Comparison of ENCODE assay signal across 1 cellular context in the genomic region with DNA sequence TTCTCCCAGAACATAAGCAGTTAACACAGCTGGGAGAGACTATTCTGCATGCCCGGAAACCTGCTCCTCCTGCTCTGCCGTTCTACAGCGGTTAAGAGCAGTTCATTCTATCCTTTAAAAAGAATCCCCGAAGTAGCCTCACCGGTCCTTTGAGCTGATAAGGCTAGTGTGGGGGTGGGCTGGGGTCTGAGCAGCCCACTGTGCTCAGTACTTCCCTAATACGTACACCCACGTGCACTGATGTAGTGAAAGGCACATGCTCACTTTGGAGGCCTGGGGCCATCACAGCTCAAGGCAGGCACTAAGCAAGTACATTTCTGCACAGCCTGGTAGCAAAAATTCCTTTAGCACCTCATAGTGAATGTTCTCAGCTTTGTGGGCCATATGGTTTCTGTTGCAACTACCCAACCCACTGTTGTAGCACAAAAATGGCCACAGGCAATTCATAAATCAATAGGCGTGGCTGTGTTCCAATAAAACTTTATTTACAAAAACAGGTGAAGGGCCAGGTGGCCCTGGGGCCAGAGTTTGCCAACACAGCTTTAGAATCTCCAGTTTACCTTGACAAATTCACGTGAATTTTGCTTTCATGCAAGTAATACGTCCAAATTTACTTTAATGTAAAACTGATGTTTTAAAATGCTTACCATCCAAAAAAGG.
TF ChIP-seq lines count a peak whose summit lies in the region.

No MANE protein-coding gene starts in this region.

TF ChIP-seq in K562, 482 proteins besides CTCF, POLR2A, EP300 and RAD21:
- TF ChIP-seq, protein P1, sequence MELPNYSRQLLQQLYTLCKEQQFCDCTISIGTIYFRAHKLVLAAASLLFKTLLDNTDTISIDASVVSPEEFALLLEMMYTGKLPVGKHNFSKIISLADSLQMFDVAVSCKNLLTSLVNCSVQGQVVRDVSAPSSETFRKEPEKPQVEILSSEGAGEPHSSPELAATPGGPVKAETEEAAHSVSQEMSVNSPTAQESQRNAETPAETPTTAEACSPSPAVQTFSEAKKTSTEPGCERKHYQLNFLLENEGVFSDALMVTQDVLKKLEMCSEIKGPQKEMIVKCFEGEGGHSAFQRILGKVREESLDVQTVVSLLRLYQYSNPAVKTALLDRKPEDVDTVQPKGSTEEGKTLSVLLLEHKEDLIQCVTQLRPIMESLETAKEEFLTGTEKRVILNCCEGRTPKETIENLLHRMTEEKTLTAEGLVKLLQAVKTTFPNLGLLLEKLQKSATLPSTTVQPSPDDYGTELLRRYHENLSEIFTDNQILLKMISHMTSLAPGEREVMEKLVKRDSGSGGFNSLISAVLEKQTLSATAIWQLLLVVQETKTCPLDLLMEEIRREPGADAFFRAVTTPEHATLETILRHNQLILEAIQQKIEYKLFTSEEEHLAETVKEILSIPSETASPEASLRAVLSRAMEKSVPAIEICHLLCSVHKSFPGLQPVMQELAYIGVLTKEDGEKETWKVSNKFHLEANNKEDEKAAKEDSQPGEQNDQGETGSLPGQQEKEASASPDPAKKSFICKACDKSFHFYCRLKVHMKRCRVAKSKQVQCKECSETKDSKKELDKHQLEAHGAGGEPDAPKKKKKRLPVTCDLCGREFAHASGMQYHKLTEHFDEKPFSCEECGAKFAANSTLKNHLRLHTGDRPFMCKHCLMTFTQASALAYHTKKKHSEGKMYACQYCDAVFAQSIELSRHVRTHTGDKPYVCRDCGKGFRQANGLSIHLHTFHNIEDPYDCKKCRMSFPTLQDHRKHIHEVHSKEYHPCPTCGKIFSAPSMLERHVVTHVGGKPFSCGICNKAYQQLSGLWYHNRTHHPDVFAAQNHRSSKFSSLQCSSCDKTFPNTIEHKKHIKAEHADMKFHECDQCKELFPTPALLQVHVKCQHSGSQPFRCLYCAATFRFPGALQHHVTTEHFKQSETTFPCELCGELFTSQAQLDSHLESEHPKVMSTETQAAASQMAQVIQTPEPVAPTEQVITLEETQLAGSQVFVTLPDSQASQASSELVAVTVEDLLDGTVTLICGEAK (IDR thresholded peaks at IDR 0.05) = peak; percentile 85
- TF ChIP-seq, protein P1 (CRISPR knock-in tag; IDR thresholded peaks at IDR 0.05) = peak; percentile 54; the same call in 1 of the 2 replicates
- TF ChIP-seq SMAD2 (IDR thresholded peaks at IDR 0.05; ENCODE audit: low read depth, low read length) = no peak
TF ChIP-seq in K562: peak in this region for 1.
